8 cellular contexts compared by ENCODE assay signal in genomic region chr16:588639-588888, GRCh38. TPM values are rescaled to one million over a fixed set of nuclear protein-coding genes. Genes with fewer than 3 reads are reported as not detected.
DNase-seq lines count a peak whose midpoint lies in the region; ATAC-seq and TF ChIP-seq lines count a peak whose summit lies in the region.

No MANE protein-coding gene starts in this region.

- ATAC-seq in HG02840 (IDR thresholded peaks at IDR 0.05; ENCODE audit: low FRiP score, unreplicated experiment), result peak; percentile 3

- no peaks in the 10 kb centered on the region for H3K27me3 ChIP-seq in SJCRH30
- H3K27me3 ChIP-seq in ascending aorta, result no peaks in the 10 kb centered on the region

- TF ChIP-seq CTCF in ascending aorta (IDR thresholded peaks at IDR 0.05), result no peak
- no peak for TF ChIP-seq CTCF in GM20000 (IDR thresholded peaks at IDR 0.05; ENCODE audit: extremely low read depth, missing control alignments)

- no peaks in the 10 kb centered on the region for H3K4me1 ChIP-seq in SJCRH30
- H3K4me1 ChIP-seq in ascending aorta, result peaks cover 8 to 32% of the 10 kb centered on the region in 2 donors

- H3K36me3 ChIP-seq in SJCRH30 (no peaks in the 10 kb centered on the region), ascending aorta (no peaks in the 10 kb centered on the region)

- intact Hi-C loops in ascending aorta (cut with DNase I), result loop anchor here (5.0 kb wide), 2 partner anchors 206 to 356 kb away; partner anchors contain the start of genes FAM234A and PGAP6

- peak overlapping the region; percentile 8; the same call in 1 of the 2 replicates for H3K27ac ChIP-seq in SJCRH30
- peak overlapping the region; percentile 92 to 94 for H3K27ac ChIP-seq in ascending aorta

- peak; percentile 81 for DNase-seq in DMS 273 (lab: John Stamatoyannopoulos, UW; ENCODE audit: unreplicated experiment)
- no peak for DNase-seq in DMS 273 treated with DMSO at 0.1 percent for 48 hours (lab: John Stamatoyannopoulos, UW)
- peak; percentile 54 to 57 for DNase-seq in SJCRH30
- DNase-seq in ascending aorta (ENCODE audit: low spot score in 2 of 2), result peak in 1 of 2 donors; percentile 75
- peak; percentile 87 for DNase-seq in iris pigment epithelial cell (ENCODE audit: low read depth)
- DNase-seq in stimulated activated CD4-positive, alpha-beta T cell treated with anti-CD3 and anti-CD28 coated beads, Interleukin-4, amount 100 ng/mL, for 24 hours, result peak; percentile 74
- DNase-seq in GM20000 (ENCODE audit: low spot score), result no peak

- no peaks in the 10 kb centered on the region for H3K9me3 ChIP-seq in SJCRH30 (replicated peaks)
- no peaks in the 10 kb centered on the region for H3K9me3 ChIP-seq in ascending aorta

- H3K4me3 ChIP-seq in SJCRH30, result peak overlapping the region; percentile 98
- H3K4me3 ChIP-seq in ascending aorta, result peak overlapping the region; percentile 75 to 81

RNA-seq across cellular contexts. Expression of gene RAB40C, which starts 1.3 kb away (rescaled TPM):
- total RNA-seq in SJCRH30 (2014; rRNA removed; shearing (Covaris generic)), result 13.2 and 14.4 TPM in 2 replicates
- total RNA-seq in ascending aorta, result 29.8 TPM

RNA-seq across cellular contexts. Expression of gene PIGQ, which starts 18.8 kb away (rescaled TPM):
- total RNA-seq in SJCRH30 (2014; rRNA removed; shearing (Covaris generic)), result 20.9 and 24.4 TPM in 2 replicates
- total RNA-seq in ascending aorta, result 70.2 TPM

RNA-seq across cellular contexts. Expression of gene NHLRC4, which starts 21.8 kb away (rescaled TPM):
- total RNA-seq in SJCRH30 (2014; rRNA removed; shearing (Covaris generic)), result 0.08 TPM in 1 of 2 replicates, not detected in the other
- total RNA-seq in ascending aorta, result not detected

RNA-seq across cellular contexts. Expression of gene PRR35, which starts 28.4 kb away (rescaled TPM):
- not detected in 2 replicates for total RNA-seq in SJCRH30 (2014; rRNA removed; shearing (Covaris generic))
- total RNA-seq in ascending aorta, result not detected

RNA-seq across cellular contexts. Expression of gene WFIKKN1, which starts 42.2 kb away (rescaled TPM):
- total RNA-seq in SJCRH30 (2014; rRNA removed; shearing (Covaris generic)), result 0.04 and 0.05 TPM in 2 replicates
- total RNA-seq in ascending aorta, result not detected

Comparison
In these comparisons a context has a peak if more than half of its experiments do, and no peak if none do; other contexts are left out.
1. DNase-seq: peak in DMS 273 (single experiment), SJCRH30 (2 of 2), iris pigment epithelial cell (single experiment) and stimulated activated CD4-positive, alpha-beta T cell treated with anti-CD3 and anti-CD28 coated beads, Interleukin-4, amount 100 ng/mL, for 24 hours (single experiment); none in DMS 273 treated with DMSO at 0.1 percent for 48 hours (single experiment) and GM20000 (single experiment).